1 cellular context compared by ENCODE assay signal in genomic region chr17:74216505-74216904, GRCh38.
TF ChIP-seq lines count a peak whose summit lies in the region.

No MANE protein-coding gene starts in this region.

TF ChIP-seq in GM12878, 131 proteins besides CTCF, POLR2A, EP300 and RAD21:
- TF ChIP-seq ZNF217 (IDR thresholded peaks at IDR 0.05) (no peak), JUND (IDR thresholded peaks at IDR 0.05; ENCODE audit: low read depth, low read length) (no peak), NBN (IDR thresholded peaks at IDR 0.05) (no peak), CHD4 (IDR thresholded peaks at IDR 0.05) (no peak), KAT2A (conservative IDR thresholded peaks at IDR 0.05; ENCODE audit: control insufficient read depth, low read depth, low read length) (no peak), E2F4 (IDR thresholded peaks at IDR 0.05; ENCODE audit: low read depth, low read length) (no peak), ASH2L (IDR thresholded peaks at IDR 0.05; ENCODE audit: borderline replicate concordance, low read depth) (no peak), GABPA (IDR thresholded peaks at IDR 0.05; ENCODE audit: low read depth) (no peak), CREB1 (IDR thresholded peaks at IDR 0.05; ENCODE audit: low read depth) (no peak), LARP7 (IDR thresholded peaks at IDR 0.05) (no peak)
